In the genomic region with DNA sequence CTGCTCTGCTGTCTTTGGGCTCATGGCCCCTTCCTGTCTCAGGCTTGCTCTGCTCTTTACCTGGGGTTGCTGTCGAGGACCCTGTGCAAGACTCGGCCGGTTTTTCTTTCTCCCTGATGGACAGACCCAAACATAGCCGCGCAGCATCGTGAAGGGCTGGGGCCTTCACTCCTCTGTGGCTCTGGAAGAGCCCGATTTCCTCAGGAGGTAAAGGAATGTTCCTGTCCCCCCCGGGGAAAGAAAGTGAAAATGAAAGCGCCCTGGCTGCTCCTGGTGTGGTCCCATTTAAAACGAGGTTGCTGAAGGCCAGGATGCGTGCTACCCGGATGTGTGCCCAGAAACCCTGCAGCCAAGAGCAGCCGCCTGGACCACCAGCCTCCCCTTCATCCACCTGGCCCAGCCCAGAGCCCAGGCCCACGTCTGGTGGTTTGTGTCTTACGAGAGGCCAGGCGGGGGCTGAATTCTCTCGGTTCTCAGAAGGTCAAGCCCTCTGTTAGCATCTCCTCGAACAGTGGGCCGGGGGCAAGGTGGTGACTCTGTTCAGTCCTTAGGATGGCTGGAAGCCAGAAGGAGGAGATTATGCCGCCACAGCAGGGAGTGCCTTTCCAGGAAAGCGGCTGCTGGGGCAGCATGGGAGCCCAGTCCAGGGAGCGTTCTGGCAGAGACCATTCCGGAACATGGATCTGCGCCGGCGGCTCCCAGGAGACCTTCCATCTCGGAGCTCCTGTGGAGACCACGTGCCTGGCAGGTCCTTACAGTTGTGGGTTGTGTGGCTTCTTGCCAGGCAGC, we compare ENCODE assay signal across 8 cellular contexts. TPM values are rescaled to one million over a fixed set of nuclear protein-coding genes. Genes with fewer than 3 reads are reported as not detected.
DNase-seq lines count a peak whose midpoint lies in the region; ATAC-seq and TF ChIP-seq lines count a peak whose summit lies in the region.

No MANE protein-coding gene starts in this region.

- TF ChIP-seq CTCF in AG09309 (IDR thresholded peaks at IDR 0.05; ENCODE audit: control insufficient read depth, insufficient read depth, low read depth, low read length, missing control alignments): no peak
- no peak for TF ChIP-seq CTCF in HCT116 (IDR thresholded peaks at IDR 0.05 in 2 of 3, conservative IDR thresholded peaks at IDR 0.05 in 1 of 3; ENCODE audit: borderline replicate concordance in 1 of 3, insufficient read depth in 1 of 3, low read depth in 2 of 3, low read length in 2 of 3)
- no peak for TF ChIP-seq CTCF in foreskin fibroblast (IDR thresholded peaks at IDR 0.05; ENCODE audit: low read depth, low read length)

- H3K4me1 ChIP-seq in HCT116 (ENCODE audit: control insufficient read depth in 1 of 2, insufficient read depth in 2 of 2, low read length in 2 of 2): peaks cover 0 to 17% of the 10 kb centered on the region in 2 experiments; a peak in 3 of 4 replicates

- no peaks in the 10 kb centered on the region for H3K9me2 ChIP-seq in HCT116 (ENCODE audit: insufficient read depth)

- no peak overlapping the region for H2AFZ ChIP-seq in HCT116 (ENCODE audit: low read depth, low read length, poor library complexity, severe bottlenecking)

- peak overlapping the region; percentile 79; the same call in 1 of the 2 replicates for H3K27ac ChIP-seq in HCT116 (ENCODE audit: low read depth, low read length)

- CTCF ChIA-PET in HCT116 (lab: Charles Lee): interaction anchor here (0.9 kb wide), 1 partner anchor 25 kb away, joined by 3 read pairs; the partner anchor contains the start of gene IBA57

- H3K4me3 ChIP-seq in AG09309 (ENCODE audit: control insufficient read depth, low read depth, low read length) (peak overlapping the region; percentile 98), HCT116 (replicated peaks in 1 of 2; ENCODE audit: low read depth in 1 of 2, low read length in 2 of 2) (peak overlapping the region; percentile 98), foreskin fibroblast (ENCODE audit: low read depth in 1 of 2, low read length in 2 of 2) (peak overlapping the region; percentile 74 to 94)

- no peak for TF ChIP-seq POLR2A in HCT116 (IDR thresholded peaks at IDR 0.05; ENCODE audit: borderline replicate concordance, extremely low read depth, insufficient read depth, insufficient read length)

- H3K79me2 ChIP-seq in HCT116 (ENCODE audit: insufficient read depth, low read length): peaks cover 58% of the 10 kb centered on the region

- no peaks in the 10 kb centered on the region for H4K20me1 ChIP-seq in HCT116 (ENCODE audit: insufficient read depth)

- TF ChIP-seq RAD21 in HCT116 (IDR thresholded peaks at IDR 0.05; ENCODE audit: low read depth): no peak

- peak overlapping the region; percentile 93 for H3K9ac ChIP-seq in HCT116 (ENCODE audit: low read length)

- POLR2A ChIA-PET in HCT116 (lab: Charles Lee): interaction anchor here (0.8 kb wide), 1 partner anchor 12 kb away, joined by 5 read pairs; no protein-coding TSS in a partner anchor

- DNase-seq in AG09309 (ENCODE audit: low read depth) (no peak), HCT116 (ENCODE audit: low read depth, low spot score) (no peak), foreskin fibroblast (peak in 1 of 2 donors; percentile 33), occipital lobe (lab: John Stamatoyannopoulos, UW) (peak; percentile 31)
- peak; percentile 73 for DNase-seq in activated CD8-positive, alpha-beta memory T cell treated with anti-CD3 and anti-CD28 coated beads for 24 hours

- no peaks in the 10 kb centered on the region for H3K9me3 ChIP-seq in HCT116 (ENCODE audit: control insufficient read depth in 1 of 2, insufficient read depth in 1 of 2, low read depth in 1 of 2, low read length in 2 of 2)

- no peaks in the 10 kb centered on the region for H3K36me3 ChIP-seq in HCT116 (ENCODE audit: control insufficient read depth in 1 of 2, insufficient read depth in 2 of 2, low read length in 2 of 2)

- ATAC-seq in HCT116 (no peak), HG02840 (IDR thresholded peaks at IDR 0.05; ENCODE audit: low FRiP score, unreplicated experiment) (no peak), HG03460 (IDR thresholded peaks at IDR 0.05; ENCODE audit: unreplicated experiment) (no peak), GM18867 (IDR thresholded peaks at IDR 0.05; ENCODE audit: unreplicated experiment) (no peak)

- intact Hi-C loops in HCT116 (cut with micrococcal nuclease): loop anchor here (2.0 kb wide), 1 partner anchor 32 kb away; the partner anchor contains the start of gene MRPL55

- peaks cover 3% of the 10 kb centered on the region; the same call in 1 of the 2 replicates for H3K27me3 ChIP-seq in HCT116 (ENCODE audit: insufficient read depth, low read length)

- peak overlapping the region; percentile 99 for H3K4me2 ChIP-seq in HCT116 (ENCODE audit: low read length)

- RAD21 ChIA-PET in HCT116 (lab: Charles Lee; ENCODE audit: low non-redundant PET in 1 of 2, low total read pairs in 2 of 2, uncharacterized antibody in 2 of 2, unreplicated experiment in 2 of 2): no interaction called here

- no TSS peak for BruUV-seq in HCT116 (replicated peaks; lab: Mats Ljungman, UMichigan)

TF ChIP-seq in HCT116, 20 proteins besides CTCF, POLR2A, EP300 and RAD21:
- TF ChIP-seq TCF7L2 (IDR thresholded peaks at IDR 0.05; ENCODE audit: borderline replicate concordance, extremely low read depth, insufficient read depth, insufficient read length): no peak
TF ChIP-seq in HCT116: peak in this region for 0.

RNA-seq across cellular contexts. Expression of gene GUK1, which starts 1.2 kb away (rescaled TPM):
- total RNA-seq in HCT116 (2021; ENCODE audit: unreplicated experiment) (145 TPM), occipital lobe (91.6 TPM)
- 238 and 297 TPM in 2 replicates for polyA plus RNA-seq in HCT116 (2012)

RNA-seq across cellular contexts. Expression of gene GJC2, which starts 8.5 kb away (rescaled TPM):
- total RNA-seq in HCT116 (2021; ENCODE audit: unreplicated experiment) (0.76 TPM), occipital lobe (1.1 TPM)
- polyA plus RNA-seq in HCT116 (2012): 0.23 and 0.46 TPM in 2 replicates

RNA-seq across cellular contexts. Expression of gene IBA57, which starts 24.3 kb away (rescaled TPM):
- 11.6 TPM for total RNA-seq in HCT116 (2021; ENCODE audit: unreplicated experiment)
- 6.6 and 8.7 TPM in 2 replicates for polyA plus RNA-seq in HCT116 (2012)
- 4.2 TPM for total RNA-seq in occipital lobe

RNA-seq across cellular contexts. Expression of gene MRPL55, which starts 32.2 kb away (rescaled TPM):
- total RNA-seq in HCT116 (2021; ENCODE audit: unreplicated experiment) (57.1 TPM), occipital lobe (24.8 TPM)
- 91.7 and 124 TPM in 2 replicates for polyA plus RNA-seq in HCT116 (2012)

RNA-seq across cellular contexts. Expression of gene C1orf35, which starts 38.2 kb away (rescaled TPM):
- total RNA-seq in HCT116 (2021; ENCODE audit: unreplicated experiment) (26.1 TPM), occipital lobe (4.1 TPM)
- polyA plus RNA-seq in HCT116 (2012): 19.2 and 19.3 TPM in 2 replicates

Comparison
In these comparisons a context has a peak if more than half of its experiments do, and no peak if none do; other contexts are left out.
1. DNase-seq: peak in activated CD8-positive, alpha-beta memory T cell treated with anti-CD3 and anti-CD28 coated beads for 24 hours (single experiment) and occipital lobe (single experiment); none in AG09309 (single experiment) and HCT116 (single experiment).
2. Peak in every context shown above with its lines, with median percentiles within 50 percentile points of each other: H3K4me3 ChIP-seq.